ENCODE assay signal across 2 cellular contexts in genomic region chr9:113562653-113563381, GRCh38.
A peak's percentile ranks its signal among the peaks of the same experiment; 100 is the strongest.
TF ChIP-seq lines count a peak whose summit lies in the region.

No MANE protein-coding gene starts in this region.

TF ChIP-seq in IMR-90, 13 proteins besides CTCF, POLR2A, EP300 and RAD21:
- TF ChIP-seq ELK1 (IDR thresholded peaks at IDR 0.05; ENCODE audit: borderline replicate concordance, low read depth, low read length) (no peak), MAFK (IDR thresholded peaks at IDR 0.05; ENCODE audit: low read depth, low read length) (no peak), MAZ (IDR thresholded peaks at IDR 0.05; ENCODE audit: borderline replicate concordance, low read depth, low read length) (no peak)

TF ChIP-seq in K562, 482 proteins besides CTCF, POLR2A, EP300 and RAD21:
- peak; percentile 37; the same call in 1 of the 2 replicates for TF ChIP-seq BCOR (IDR thresholded peaks at IDR 0.05)
- TF ChIP-seq RBM25 (IDR thresholded peaks at IDR 0.05; ENCODE audit: low read depth, low read length, severe bottlenecking): peak; percentile 48
- TF ChIP-seq ZBTB11 (CRISPR knock-in tag; IDR thresholded peaks at IDR 0.05): no peak
- TF ChIP-seq CHD4 (IDR thresholded peaks at IDR 0.05; ENCODE audit: insufficient read depth, insufficient replicate concordance, low read depth, low read length, poor library complexity, severe bottlenecking): peak; percentile 21
- peak; percentile 65 for TF ChIP-seq ZFP36 (IDR thresholded peaks at IDR 0.05; ENCODE audit: low read depth, low read length, partially characterized antibody)
TF ChIP-seq in K562: peak in this region for 4.
